Comparison of ENCODE assay signal across 11 cellular contexts in the genomic region with DNA sequence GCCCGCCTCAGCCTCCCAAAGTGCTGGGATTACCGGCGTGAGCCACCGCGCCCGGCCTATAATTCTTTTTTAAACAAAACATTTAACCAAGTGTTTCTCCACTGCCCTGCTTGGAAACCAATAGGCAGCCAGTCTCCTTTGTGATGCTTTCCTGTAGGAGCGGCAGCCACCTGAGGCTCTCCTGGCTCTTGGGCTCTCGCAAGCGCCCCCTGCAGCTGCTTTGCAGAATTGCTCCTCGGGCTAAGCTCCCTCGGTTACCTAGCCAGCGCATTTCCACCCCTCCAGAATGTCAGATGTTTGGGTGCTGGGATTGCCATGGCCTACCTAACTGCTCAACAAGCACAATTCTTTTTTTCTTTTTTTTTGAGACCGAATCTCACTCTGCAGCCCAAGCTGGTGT. TPM values are rescaled to one million over a fixed set of nuclear protein-coding genes. Genes with fewer than 3 reads are reported as not detected.
A peak's percentile ranks its signal among the peaks of the same experiment; 100 is the strongest.
DNase-seq lines count a peak whose midpoint lies in the region; ATAC-seq, FAIRE-seq and TF ChIP-seq lines count a peak whose summit lies in the region.
"Had no signal": no experiment of that assay in that cellular context is flagged by ENCODE, and none has a peak within 500 bp of the region (broad histone marks: within the 10 kb centered on the region; RNA-seq: fewer than 3 reads in every experiment).

No MANE protein-coding gene starts in this region.

- intact Hi-C loops in heart right ventricle (cut with DNase I): loop anchor here in 1 of 10 donors (10.0 kb wide), 1 partner anchor 57 kb away; a partner anchor contains a TSS
- intact Hi-C loops in left ventricle myocardium superior (cut with micrococcal nuclease): no loop called here
- intact Hi-C loops in endothelial cell of umbilical vein (cut with micrococcal nuclease): no loop called here
- intact Hi-C loops in testis (cut with DNase I; ENCODE audit: low total_unique reads): no loop called here

- H3K4me3 ChIP-seq in heart right ventricle (no peak overlapping the region), endothelial cell of umbilical vein (replicated peaks in 1 of 3; ENCODE audit: insufficient read depth in 1 of 3, low read depth in 1 of 3, low read length in 3 of 3) (no peak overlapping the region), testis (no peak overlapping the region)

- TF ChIP-seq CTCF in heart right ventricle (IDR thresholded peaks at IDR 0.05) (peak in 5 of 9 donors; percentile 8 to 40 (median 16)), endothelial cell of umbilical vein (IDR thresholded peaks at IDR 0.05; ENCODE audit: extremely low read depth in 1 of 2, insufficient read depth in 1 of 2, low read depth in 1 of 2, low read length in 2 of 2) (peak; percentile 14 to 38), testis (IDR thresholded peaks at IDR 0.05) (peak; percentile 13 to 20 (median 17))

- H3K9me1 ChIP-seq in endothelial cell of umbilical vein (replicated peaks; ENCODE audit: control insufficient read depth, extremely low read depth, insufficient read depth, low read length): no peaks in the 10 kb centered on the region

- H3K27ac ChIP-seq in heart right ventricle: no peak overlapping the region
- H3K27ac ChIP-seq in endothelial cell of umbilical vein (ENCODE audit: insufficient read depth, low read depth, low read length): no peak overlapping the region
- no peak overlapping the region for H3K27ac ChIP-seq in testis

- CTCF ChIA-PET in endothelial cell of umbilical vein (lab: Charles Lee): interaction anchor here (0.7 to 1.0 kb wide), 3 partner anchors 8 to 11 kb away, joined by 3 to 4 read pairs (median 3); a partner anchor contains a TSS

- dilution Hi-C loops in endothelial cell of umbilical vein (cut with MboI; ENCODE audit: extremely low pct_ligation_motif_present, low sequenced_read_pairs): no loop called here

- H3K36me3 ChIP-seq in heart right ventricle: peaks cover 0 to 46% (median 0%) of the 10 kb centered on the region in 9 donors
- peaks cover 0 to 4% of the 10 kb centered on the region in 2 experiments for H3K36me3 ChIP-seq in endothelial cell of umbilical vein (ENCODE audit: control insufficient read depth in 2 of 2, extremely low read depth in 1 of 2, insufficient read depth in 2 of 2, low read length in 2 of 2)
- H3K36me3 ChIP-seq in testis (ENCODE audit: low read depth, missing control alignments): no peaks in the 10 kb centered on the region

- peaks cover 6 to 43% (median 33%) of the 10 kb centered on the region in 9 donors for H3K4me1 ChIP-seq in heart right ventricle
- no peaks in the 10 kb centered on the region for H3K4me1 ChIP-seq in endothelial cell of umbilical vein (ENCODE audit: control insufficient read depth, extremely low read depth, insufficient read depth, low read length)
- no peaks in the 10 kb centered on the region for H3K4me1 ChIP-seq in testis

- H3K4me2 ChIP-seq in endothelial cell of umbilical vein (ENCODE audit: insufficient read depth, low read length): no peak overlapping the region

- no peaks in the 10 kb centered on the region for H4K20me1 ChIP-seq in endothelial cell of umbilical vein (replicated peaks; ENCODE audit: control insufficient read depth, extremely low read depth, insufficient read depth, low read length)

- no peak for FAIRE-seq in endothelial cell of umbilical vein (lab: Jason Lieb, UNC)
- FAIRE-seq: G401.6 had no signal

- 79 to 86% methylated on average over 13 of the region's 13 CpGs for WGBS in heart right ventricle, 2 donors
- 62 to 65% methylated on average over 13 of the region's 13 CpGs for WGBS in testis, 2 donors

- H2AFZ ChIP-seq in endothelial cell of umbilical vein (ENCODE audit: low read depth, low read length): no peak overlapping the region

- ATAC-seq in heart right ventricle: no peak
- ATAC-seq in left ventricle myocardium superior: no peak

- no peak for TF ChIP-seq POLR2A in endothelial cell of umbilical vein (IDR thresholded peaks at IDR 0.05; ENCODE audit: low read depth, low read length)
- TF ChIP-seq POLR2A in testis (IDR thresholded peaks at IDR 0.05): no peak

- DNase-seq in heart right ventricle (no peak), left ventricle myocardium superior (no peak), SKM-1 (lab: John Stamatoyannopoulos, UW; ENCODE audit: unreplicated experiment) (peak; percentile 60), endothelial cell of umbilical vein (ENCODE audit: low read depth, low spot score) (no peak), testis (peak; percentile 66), OCI-M2 (lab: John Stamatoyannopoulos, UW; ENCODE audit: unreplicated experiment) (no peak), NCI-H2029 treated with DMSO at 0.1 percent for 48 hours (lab: John Stamatoyannopoulos, UW) (no peak), hepatic stellate cell (ENCODE audit: low spot score) (no peak)
- DNase-seq: effector CD8-positive, alpha-beta T cell had no signal

- peaks cover 16% of the 10 kb centered on the region for H3K79me2 ChIP-seq in endothelial cell of umbilical vein (ENCODE audit: control insufficient read depth, insufficient read depth, low read length)

- H3K9ac ChIP-seq in endothelial cell of umbilical vein (replicated peaks; ENCODE audit: extremely low read depth, insufficient read depth, low read length): no peak overlapping the region

- H3K9me3 ChIP-seq in heart right ventricle (peaks cover 0 to 8% (median 0%) of the 10 kb centered on the region in 11 donors), endothelial cell of umbilical vein (replicated peaks; ENCODE audit: control insufficient read depth, insufficient read depth, low read length) (no peaks in the 10 kb centered on the region), testis (no peaks in the 10 kb centered on the region)

- POLR2A ChIA-PET in endothelial cell of umbilical vein (lab: Charles Lee): no interaction called here

- no peaks in the 10 kb centered on the region for H3K27me3 ChIP-seq in heart right ventricle
- H3K27me3 ChIP-seq in endothelial cell of umbilical vein (ENCODE audit: control insufficient read depth in 2 of 2, insufficient read depth in 2 of 2, low read length in 2 of 2): no peaks in the 10 kb centered on the region
- H3K27me3 ChIP-seq in testis: no peaks in the 10 kb centered on the region

- BruUV-seq in endothelial cell of umbilical vein (replicated peaks; lab: Mats Ljungman, UMichigan): no TSS peak

TF ChIP-seq in endothelial cell of umbilical vein, 7 proteins besides CTCF, POLR2A, EP300 and RAD21 (continues in another document):
- no peak for TF ChIP-seq EZH2 (IDR thresholded peaks at IDR 0.05; ENCODE audit: borderline replicate concordance, low read depth, low read length, severe bottlenecking)
- no peak for TF ChIP-seq FOS (IDR thresholded peaks at IDR 0.05; ENCODE audit: borderline replicate concordance, insufficient read depth, low read length)
- TF ChIP-seq JUN (IDR thresholded peaks at IDR 0.05; ENCODE audit: borderline replicate concordance, insufficient read depth, insufficient read length, low read depth): no peak
- TF ChIP-seq, protein P1, sequence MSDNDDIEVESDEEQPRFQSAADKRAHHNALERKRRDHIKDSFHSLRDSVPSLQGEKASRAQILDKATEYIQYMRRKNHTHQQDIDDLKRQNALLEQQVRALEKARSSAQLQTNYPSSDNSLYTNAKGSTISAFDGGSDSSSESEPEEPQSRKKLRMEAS (IDR thresholded peaks at IDR 0.05; ENCODE audit: insufficient read depth, insufficient read length): no peak
- no peak for TF ChIP-seq POLR2AphosphoS5 (IDR thresholded peaks at IDR 0.05; ENCODE audit: insufficient read depth, low read depth, low read length)

RNA-seq across cellular contexts. Expression of a gene that starts 7.7 kb away (rescaled TPM):
- total RNA-seq in heart right ventricle (1 to 10 TPM in 5 of 10 donors, under 1 TPM in 1, not detected in 4; 0.41 to 8.2 (median 1.6) TPM), left ventricle myocardium superior (1.1 TPM), endothelial cell of umbilical vein (not detected in 2 replicates), testis (1 to 10 TPM in 1 of 2 donors, under 1 TPM in 1; 0.19 to 2.1 TPM)
- polyA plus RNA-seq in heart right ventricle (under 1 TPM; 0.22 to 0.68 TPM), endothelial cell of umbilical vein (0.06 TPM in 1 of 2 replicates, not detected in the other), testis (ENCODE audit: insufficient read depth, low read depth, low replicate concordance) (3.5 TPM)
- polyA plus RNA-seq in endothelial cell of umbilical vein (2011; cell fraction: cytosol; rRNA removed): not detected in 2 replicates
- polyA plus RNA-seq in endothelial cell of umbilical vein (2011; cell fraction: nucleus; rRNA removed): not detected in 2 replicates
- not detected in 2 replicates for polyA plus RNA-seq in endothelial cell of umbilical vein (2012)
- polyA minus RNA-seq in endothelial cell of umbilical vein: not detected in 2 replicates
- polyA minus RNA-seq in endothelial cell of umbilical vein (2011; cell fraction: cytosol; rRNA and poly(A)+ RNA removed): 103 TPM
- 5.7 and 12.5 TPM in 2 replicates for polyA minus RNA-seq in endothelial cell of umbilical vein (2011; cell fraction: nucleus; rRNA and poly(A)+ RNA removed)
- total RNA-seq: M059J had no signal

RNA-seq across cellular contexts. Expression of a gene that starts 8.3 kb away (rescaled TPM):
- total RNA-seq in heart right ventricle (10 to 100 TPM; 37.5 to 49.9 (median 42.1) TPM), left ventricle myocardium superior (42.9 TPM), endothelial cell of umbilical vein (42.0 and 43.8 TPM in 2 replicates), testis (10 to 100 TPM; 40.8 to 60.5 TPM)
- polyA plus RNA-seq in heart right ventricle (10 to 100 TPM; 61.5 to 73.7 TPM), endothelial cell of umbilical vein (15.6 and 28.7 TPM in 2 replicates), testis (ENCODE audit: insufficient read depth, low read depth, low replicate concordance) (42.9 TPM)
- 43.9 and 48.2 TPM in 2 replicates for polyA plus RNA-seq in endothelial cell of umbilical vein (2011; cell fraction: cytosol; rRNA removed)
- polyA plus RNA-seq in endothelial cell of umbilical vein (2011; cell fraction: nucleus; rRNA removed): 23.6 and 39.9 TPM in 2 replicates
- 38.8 and 53.4 TPM in 2 replicates for polyA plus RNA-seq in endothelial cell of umbilical vein (2012)
- 20.0 and 28.4 TPM in 2 replicates for polyA minus RNA-seq in endothelial cell of umbilical vein
- 11.6 TPM for polyA minus RNA-seq in endothelial cell of umbilical vein (2011; cell fraction: cytosol; rRNA and poly(A)+ RNA removed)
- polyA minus RNA-seq in endothelial cell of umbilical vein (2011; cell fraction: nucleus; rRNA and poly(A)+ RNA removed): 7.8 and 8.8 TPM in 2 replicates

RNA-seq across cellular contexts. Expression of a gene that starts 14.6 kb away (rescaled TPM):
- total RNA-seq in heart right ventricle: 10 to 100 TPM in 1 of 10 donors, 1 to 10 TPM in 9; 4.4 to 10.2 (median 7.0) TPM
- 1 to 10 TPM; 4.8 to 7.8 TPM for polyA plus RNA-seq in heart right ventricle
- total RNA-seq in left ventricle myocardium superior: 7.3 TPM
- total RNA-seq in endothelial cell of umbilical vein: 12.7 and 13.1 TPM in 2 replicates
- 16.9 and 18.1 TPM in 2 replicates for polyA plus RNA-seq in endothelial cell of umbilical vein
- polyA plus RNA-seq in endothelial cell of umbilical vein (2011; cell fraction: cytosol; rRNA removed): 11.0 and 12.2 TPM in 2 replicates
- polyA plus RNA-seq in endothelial cell of umbilical vein (2011; cell fraction: nucleus; rRNA removed): 4.3 and 5.1 TPM in 2 replicates
- 8.4 and 8.8 TPM in 2 replicates for polyA plus RNA-seq in endothelial cell of umbilical vein (2012)
- polyA minus RNA-seq in endothelial cell of umbilical vein: 4.8 and 5.5 TPM in 2 replicates
- polyA minus RNA-seq in endothelial cell of umbilical vein (2011; cell fraction: cytosol; rRNA and poly(A)+ RNA removed): 7.0 TPM
- polyA minus RNA-seq in endothelial cell of umbilical vein (2011; cell fraction: nucleus; rRNA and poly(A)+ RNA removed): 1.3 and 2.5 TPM in 2 replicates
- total RNA-seq in testis: 10 to 100 TPM; 21.3 to 27.3 TPM
- polyA plus RNA-seq in testis (ENCODE audit: insufficient read depth, low read depth, low replicate concordance): 10.2 TPM

Comparison
In these comparisons a context has a peak if more than half of its experiments do, and no peak if none do; other contexts are left out.
1. DNase-seq: peak in SKM-1 (single experiment) and testis (single experiment); none in heart right ventricle (0 of 2), left ventricle myocardium superior (single experiment), endothelial cell of umbilical vein (single experiment), OCI-M2 (single experiment), NCI-H2029 treated with DMSO at 0.1 percent for 48 hours (single experiment) and hepatic stellate cell (single experiment).
2. Peak in every context shown above with its lines, with median percentiles within 50 percentile points of each other: CTCF ChIP-seq.